In genomic region chr3:48222616-48223513, GRCh38 we compare ENCODE assay signal across 8 cellular contexts. TPM values are rescaled to one million over a fixed set of nuclear protein-coding genes. Genes with fewer than 3 reads are reported as not detected.
DNase-seq lines count a peak whose midpoint lies in the region; ATAC-seq and TF ChIP-seq lines count a peak whose summit lies in the region.

Gene CAMP, plus strand, starts transcription at chr3:48223495. Its CDS starts 17 bp downstream, at chr3:48223512.

- intact Hi-C loops in ovary (cut with DNase I), result no loop called here
- intact Hi-C loops in activated naive CD4-positive, alpha-beta T cell treated with anti-CD3 and anti-CD28 coated beads for 36 hours (cut with micrococcal nuclease), result no loop called here
- intact Hi-C loops in CD4-positive, alpha-beta memory T cell (cut with micrococcal nuclease), result no loop called here

- POLR2A ChIA-PET in CD4-positive, alpha-beta memory T cell (lab: Charles Lee; ENCODE audit: partially characterized antibody), result no interaction called here

- no peak within 1 kb of the TSS for H3K27ac Mint-ChIP-seq in activated naive CD4-positive, alpha-beta T cell treated with anti-CD3 and anti-CD28 coated beads for 36 hours
- H3K27ac Mint-ChIP-seq in CD4-positive, alpha-beta memory T cell, result peak within 1 kb of the TSS in 1 of 7 donors; percentile 39

- no peak for TF ChIP-seq POLR2A in ovary (IDR thresholded peaks at IDR 0.05)

- H3K27me3 Mint-ChIP-seq in activated naive CD4-positive, alpha-beta T cell treated with anti-CD3 and anti-CD28 coated beads for 36 hours (ENCODE audit: low read depth), result no peaks in the 10 kb centered on the region
- peaks cover 2% of the 10 kb centered on the region in 2 donors for H3K27me3 Mint-ChIP-seq in CD4-positive, alpha-beta memory T cell

- 85 to 89% (median 87%) methylated on average over 11 of the region's 11 CpGs for WGBS in ovary, 3 donors

- peaks cover 4% of the 10 kb centered on the region for H3K4me1 Mint-ChIP-seq in activated naive CD4-positive, alpha-beta T cell treated with anti-CD3 and anti-CD28 coated beads for 36 hours (ENCODE audit: low read depth)
- H3K4me1 Mint-ChIP-seq in CD4-positive, alpha-beta memory T cell, result peaks cover 0 to 2% (median 0%) of the 10 kb centered on the region in 4 donors

- H3K36me3 Mint-ChIP-seq in activated naive CD4-positive, alpha-beta T cell treated with anti-CD3 and anti-CD28 coated beads for 36 hours (ENCODE audit: low read depth), result no peaks in the 10 kb centered on the region
- no peaks in the 10 kb centered on the region for H3K36me3 Mint-ChIP-seq in CD4-positive, alpha-beta memory T cell

- peak; percentile 85 for ATAC-seq in esophagus mucosa

- H3K4me3 Mint-ChIP-seq in activated naive CD4-positive, alpha-beta T cell treated with anti-CD3 and anti-CD28 coated beads for 36 hours, result no peak within 1 kb of the TSS
- no peak within 1 kb of the TSS for H3K4me3 Mint-ChIP-seq in CD4-positive, alpha-beta memory T cell

- CTCF ChIA-PET in activated naive CD4-positive, alpha-beta T cell treated with anti-CD3 and anti-CD28 coated beads for 36 hours (lab: Charles Lee), result interaction anchor here (0.6 kb wide), 1 partner anchor 29 kb away, joined by 3 read pairs; no protein-coding TSS in a partner anchor
- CTCF ChIA-PET in CD4-positive, alpha-beta memory T cell (lab: Charles Lee; ENCODE audit: partially characterized antibody), result interaction anchor here (0.5 kb wide), 1 partner anchor 50 kb away, joined by 3 read pairs; no protein-coding TSS in a partner anchor

- no peaks in the 10 kb centered on the region for H3K9me3 ChIP-seq in ovary
- no peaks in the 10 kb centered on the region for H3K9me3 ChIP-seq in CD4-positive, alpha-beta memory T cell (ENCODE audit: control insufficient read depth in 1 of 2, low read length in 2 of 2)

- no peak within 1 kb of the TSS for H3K4me3 ChIP-seq in GM12864 (ENCODE audit: low read depth, low read length)
- H3K4me3 ChIP-seq in ovary, result no peak within 1 kb of the TSS
- H3K4me3 ChIP-seq in CD4-positive, alpha-beta memory T cell (ENCODE audit: low read length in 2 of 2), result no peak within 1 kb of the TSS

- peaks cover 12% of the 10 kb centered on the region for H3K4me1 ChIP-seq in ovary (ENCODE audit: insufficient read depth)
- no peaks in the 10 kb centered on the region for H3K4me1 ChIP-seq in CD4-positive, alpha-beta memory T cell (ENCODE audit: insufficient read depth, low read length)

- H3K27ac ChIP-seq in ovary, result no peak within 1 kb of the TSS
- no peak within 1 kb of the TSS for H3K27ac ChIP-seq in CD4-positive, alpha-beta memory T cell (ENCODE audit: low read depth, low read length)

- no peaks in the 10 kb centered on the region for H3K36me3 ChIP-seq in ovary
- H3K36me3 ChIP-seq in CD4-positive, alpha-beta memory T cell (ENCODE audit: insufficient read depth, low read length), result no peaks in the 10 kb centered on the region

- TF ChIP-seq EP300 in ovary (IDR thresholded peaks at IDR 0.05), result no peak

- DNase-seq in GM12864 (ENCODE audit: low read depth), result peak; percentile 83
- peak; percentile 56 for DNase-seq in H4 (ENCODE audit: low spot score)
- peak; percentile 8 for DNase-seq in NCI-H526 treated with DMSO at 0.1 percent for 48 hours (lab: John Stamatoyannopoulos, UW)
- peak in 3 of 5 donors; percentile 46 to 63 (median 50) for DNase-seq in ovary
- DNase-seq in stimulated activated CD4-positive, alpha-beta T cell treated with anti-CD3 and anti-CD28 coated beads, Interleukin-4, amount 100 ng/mL, for 1 hour, result no peak
- DNase-seq in activated naive CD4-positive, alpha-beta T cell treated with anti-CD3 and anti-CD28 coated beads for 36 hours, result no peak
- no peak for DNase-seq in CD4-positive, alpha-beta memory T cell

- no peaks in the 10 kb centered on the region for H3K9me3 Mint-ChIP-seq in activated naive CD4-positive, alpha-beta T cell treated with anti-CD3 and anti-CD28 coated beads for 36 hours
- H3K9me3 Mint-ChIP-seq in CD4-positive, alpha-beta memory T cell, result peaks cover 0 to 2% (median 0%) of the 10 kb centered on the region in 8 donors

- no peaks in the 10 kb centered on the region for H3K27me3 ChIP-seq in ovary
- no peaks in the 10 kb centered on the region for H3K27me3 ChIP-seq in CD4-positive, alpha-beta memory T cell (ENCODE audit: insufficient read depth, low read length)

- TF ChIP-seq CTCF in GM12864 (IDR thresholded peaks at IDR 0.05; ENCODE audit: low read depth, low read length, missing control alignments) (no peak), ovary (IDR thresholded peaks at IDR 0.05) (no peak)

RNA-seq across cellular contexts. Expression of gene CAMP, which starts in this region (rescaled TPM):
- 0.15 TPM in 1 of 2 replicates, not detected in the other for total RNA-seq in H4 (2014; rRNA removed; shearing (Covaris generic))
- total RNA-seq in esophagus mucosa (not detected), ovary (1 to 10 TPM in 1 of 7 donors, not detected in 6; 1.1 TPM)
- polyA plus RNA-seq in ovary, result under 1 TPM in 1 of 2 donors, not detected in 1; 0.12 TPM
- total RNA-seq in activated naive CD4-positive, alpha-beta T cell treated with anti-CD3 and anti-CD28 coated beads for 36 hours, result not detected
- total RNA-seq in CD4-positive, alpha-beta memory T cell, result not detected
- polyA plus RNA-seq in CD4-positive, alpha-beta memory T cell, result not detected

Comparison
In these comparisons a context has a peak if more than half of its experiments do, and no peak if none do; other contexts are left out.
1. Peak in DNase-seq in H4; RNA of the gene not detected or under 1 TPM.
2. Peak in ATAC-seq in esophagus mucosa; RNA of the gene not detected or under 1 TPM.
3. DNase-seq: peak in GM12864 (single experiment), NCI-H526 treated with DMSO at 0.1 percent for 48 hours (single experiment) and ovary (3 of 5); none in stimulated activated CD4-positive, alpha-beta T cell treated with anti-CD3 and anti-CD28 coated beads, Interleukin-4, amount 100 ng/mL, for 1 hour (single experiment), activated naive CD4-positive, alpha-beta T cell treated with anti-CD3 and anti-CD28 coated beads for 36 hours (single experiment) and CD4-positive, alpha-beta memory T cell (0 of 5).